1 cellular context compared by ENCODE assay signal in genomic region chr5:134127988-134128647, GRCh38.
TF ChIP-seq lines count a peak whose summit lies in the region.

No MANE protein-coding gene starts in this region.

TF ChIP-seq in GM23338, 12 proteins besides CTCF, POLR2A, EP300 and RAD21 (continued from another document):
- TF ChIP-seq, protein P1, sequence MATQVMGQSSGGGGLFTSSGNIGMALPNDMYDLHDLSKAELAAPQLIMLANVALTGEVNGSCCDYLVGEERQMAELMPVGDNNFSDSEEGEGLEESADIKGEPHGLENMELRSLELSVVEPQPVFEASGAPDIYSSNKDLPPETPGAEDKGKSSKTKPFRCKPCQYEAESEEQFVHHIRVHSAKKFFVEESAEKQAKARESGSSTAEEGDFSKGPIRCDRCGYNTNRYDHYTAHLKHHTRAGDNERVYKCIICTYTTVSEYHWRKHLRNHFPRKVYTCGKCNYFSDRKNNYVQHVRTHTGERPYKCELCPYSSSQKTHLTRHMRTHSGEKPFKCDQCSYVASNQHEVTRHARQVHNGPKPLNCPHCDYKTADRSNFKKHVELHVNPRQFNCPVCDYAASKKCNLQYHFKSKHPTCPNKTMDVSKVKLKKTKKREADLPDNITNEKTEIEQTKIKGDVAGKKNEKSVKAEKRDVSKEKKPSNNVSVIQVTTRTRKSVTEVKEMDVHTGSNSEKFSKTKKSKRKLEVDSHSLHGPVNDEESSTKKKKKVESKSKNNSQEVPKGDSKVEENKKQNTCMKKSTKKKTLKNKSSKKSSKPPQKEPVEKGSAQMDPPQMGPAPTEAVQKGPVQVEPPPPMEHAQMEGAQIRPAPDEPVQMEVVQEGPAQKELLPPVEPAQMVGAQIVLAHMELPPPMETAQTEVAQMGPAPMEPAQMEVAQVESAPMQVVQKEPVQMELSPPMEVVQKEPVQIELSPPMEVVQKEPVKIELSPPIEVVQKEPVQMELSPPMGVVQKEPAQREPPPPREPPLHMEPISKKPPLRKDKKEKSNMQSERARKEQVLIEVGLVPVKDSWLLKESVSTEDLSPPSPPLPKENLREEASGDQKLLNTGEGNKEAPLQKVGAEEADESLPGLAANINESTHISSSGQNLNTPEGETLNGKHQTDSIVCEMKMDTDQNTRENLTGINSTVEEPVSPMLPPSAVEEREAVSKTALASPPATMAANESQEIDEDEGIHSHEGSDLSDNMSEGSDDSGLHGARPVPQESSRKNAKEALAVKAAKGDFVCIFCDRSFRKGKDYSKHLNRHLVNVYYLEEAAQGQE (IDR thresholded peaks at IDR 0.05; ENCODE audit: unreplicated experiment): no peak
- TF ChIP-seq JUNB (IDR thresholded peaks at IDR 0.05; ENCODE audit: unreplicated experiment) (no peak), NANOG (IDR thresholded peaks at IDR 0.05; ENCODE audit: borderline replicate concordance) (no peak), STAT1 (IDR thresholded peaks at IDR 0.05; ENCODE audit: unreplicated experiment) (no peak), CREB1 (CRISPR knock-in tag; IDR thresholded peaks at IDR 0.05; ENCODE audit: low read depth) (no peak), EZH2phosphoT487 (IDR thresholded peaks at IDR 0.05; ENCODE audit: unreplicated experiment) (no peak), ZNF114 (CRISPR knock-in tag; IDR thresholded peaks at IDR 0.05) (no peak), ZNF462 (CRISPR knock-in tag; IDR thresholded peaks at IDR 0.05) (no peak), ZNF331 (CRISPR knock-in tag; IDR thresholded peaks at IDR 0.05; ENCODE audit: low read depth) (no peak), ETS1 (IDR thresholded peaks at IDR 0.05) (no peak), POLR2AphosphoS5 (IDR thresholded peaks at IDR 0.05; ENCODE audit: low read depth) (no peak)
